ENCODE assay signal across 8 cellular contexts in the genomic region with DNA sequence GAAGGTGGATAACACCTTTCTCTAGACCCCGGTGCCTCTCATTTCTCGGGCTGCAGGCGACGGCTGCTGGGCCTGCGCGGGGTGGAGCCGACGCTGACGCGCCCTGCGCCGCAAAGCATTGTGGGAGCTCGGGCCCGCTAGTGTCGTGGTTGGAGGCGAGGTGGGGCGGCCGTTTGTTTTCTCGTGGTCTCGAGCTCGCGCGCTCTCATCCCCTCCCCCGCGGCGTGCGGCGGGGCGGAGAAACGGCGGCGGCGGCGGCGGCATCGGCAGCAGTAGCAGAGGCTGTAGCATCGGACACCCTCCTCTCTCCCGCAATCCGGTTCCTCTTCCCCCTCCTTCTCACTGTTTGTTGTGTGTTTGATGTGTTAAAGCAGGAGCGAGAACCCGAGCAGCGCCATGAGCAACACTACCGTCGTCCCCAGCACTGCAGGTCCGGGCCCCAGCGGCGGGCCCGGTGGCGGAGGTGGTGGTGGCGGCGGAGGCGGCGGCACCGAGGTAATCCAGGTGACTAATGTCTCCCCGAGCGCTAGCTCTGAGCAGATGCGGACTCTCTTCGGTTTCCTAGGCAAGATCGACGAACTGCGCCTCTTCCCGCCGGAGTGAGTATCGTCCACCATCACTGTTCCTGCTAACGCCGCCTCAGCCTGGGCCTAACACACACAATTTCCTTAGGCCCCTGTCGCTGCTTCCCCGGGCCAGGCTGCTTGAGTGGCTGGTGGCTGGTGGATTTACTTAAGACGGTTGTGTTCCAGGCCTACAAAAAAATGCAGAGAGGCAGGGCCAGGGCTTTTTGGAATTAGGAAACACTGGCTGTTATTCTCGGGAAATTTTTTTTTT. TPM values are rescaled to one million over a fixed set of nuclear protein-coding genes. Genes with fewer than 3 reads are reported as not detected.
DNase-seq lines count a peak whose midpoint lies in the region; ATAC-seq and TF ChIP-seq lines count a peak whose summit lies in the region.

A gene with protein sequence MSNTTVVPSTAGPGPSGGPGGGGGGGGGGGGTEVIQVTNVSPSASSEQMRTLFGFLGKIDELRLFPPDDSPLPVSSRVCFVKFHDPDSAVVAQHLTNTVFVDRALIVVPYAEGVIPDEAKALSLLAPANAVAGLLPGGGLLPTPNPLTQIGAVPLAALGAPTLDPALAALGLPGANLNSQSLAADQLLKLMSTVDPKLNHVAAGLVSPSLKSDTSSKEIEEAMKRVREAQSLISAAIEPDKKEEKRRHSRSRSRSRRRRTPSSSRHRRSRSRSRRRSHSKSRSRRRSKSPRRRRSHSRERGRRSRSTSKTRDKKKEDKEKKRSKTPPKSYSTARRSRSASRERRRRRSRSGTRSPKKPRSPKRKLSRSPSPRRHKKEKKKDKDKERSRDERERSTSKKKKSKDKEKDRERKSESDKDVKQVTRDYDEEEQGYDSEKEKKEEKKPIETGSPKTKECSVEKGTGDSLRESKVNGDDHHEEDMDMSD (plus strand): TSS at position 140 of the 837 bp plus-strand sequence. CDS start 257 bp downstream, at position 397.

- peak within 1 kb of the TSS; percentile 92 for H3K27ac ChIP-seq in caudate nucleus (ENCODE audit: low read depth, low read length)

- no peak for TF ChIP-seq CTCF in activated B cell treated with CpG ODN at 0.5 μM for 24 hours (IDR thresholded peaks at IDR 0.05)

- peaks cover 44% of the 10 kb centered on the region for H3K4me1 Mint-ChIP-seq in activated B cell treated with CpG ODN at 0.5 μM for 24 hours

- CTCF ChIA-PET in activated B cell treated with CpG ODN at 0.5 μM for 24 hours (lab: Charles Lee), result interaction anchor here (0.7 kb wide), 1 partner anchor 860 kb away, joined by 3 read pairs; no protein-coding TSS in a partner anchor

- POLR2A ChIA-PET in activated B cell treated with CpG ODN at 0.5 μM for 24 hours (lab: Charles Lee), result interaction anchor here (0.6 to 3.5 kb wide), 12 partner anchors 9 to 859 kb away, joined by 3 to 53 read pairs (median 4); a partner anchor contains a TSS

- no peaks in the 10 kb centered on the region for H3K9me3 Mint-ChIP-seq in activated B cell treated with CpG ODN at 0.5 μM for 24 hours

- H3K36me3 Mint-ChIP-seq in activated B cell treated with CpG ODN at 0.5 μM for 24 hours (ENCODE audit: low read depth), result peaks cover 39% of the 10 kb centered on the region

- intact Hi-C loops in activated B cell treated with CpG ODN at 0.5 μM for 24 hours (cut with micrococcal nuclease), result loop anchor here (1.0 kb wide), 4 partner anchors 16 to 860 kb away; a partner anchor contains a TSS

- H3K27me3 Mint-ChIP-seq in activated B cell treated with CpG ODN at 0.5 μM for 24 hours, result no peaks in the 10 kb centered on the region

- ATAC-seq in GM18907 (IDR thresholded peaks at IDR 0.05; ENCODE audit: unreplicated experiment), result peak; percentile 95
- peak; percentile 93 for ATAC-seq in HG03159 (IDR thresholded peaks at IDR 0.05; ENCODE audit: unreplicated experiment)
- ATAC-seq in activated B cell treated with CpG ODN at 0.5 μM for 24 hours (ENCODE audit: low read depth), result peak; percentile 95

- peak within 1 kb of the TSS; percentile 93 for H3K27ac Mint-ChIP-seq in activated B cell treated with CpG ODN at 0.5 μM for 24 hours

- DNase-seq in AG08395 (ENCODE audit: low spot score) (peak; percentile 95), NCI-H2227 treated with DMSO at 0.1 percent for 48 hours (lab: John Stamatoyannopoulos, UW) (peak; percentile 90), activated B cell treated with CpG ODN at 0.5 μM for 24 hours (peak; percentile 97), caudate nucleus (lab: John Stamatoyannopoulos, UW) (peak in 60 of 61 donors; percentile 59 to 96 (median 92)), inferior parietal cortex (ENCODE audit: extremely low spot score) (peak; percentile 95)
- peak; percentile 95 for DNase-seq in stimulated activated CD4-positive, alpha-beta T cell treated with anti-CD3 and anti-CD28 coated beads, Interleukin-12 subunit alpha, Interleukin-12 subunit beta, amount 100 ng/mL, for 24 hours (ENCODE audit: low read depth in 2 of 2)

- peak within 1 kb of the TSS; percentile 91 for H3K4me3 Mint-ChIP-seq in activated B cell treated with CpG ODN at 0.5 μM for 24 hours

RNA-seq across cellular contexts. Expression of the gene that starts here (rescaled TPM):
- total RNA-seq in activated B cell treated with CpG ODN at 0.5 μM for 24 hours, result 182 and 231 TPM in 2 replicates

Comparison
In these comparisons a context has a peak if more than half of its experiments do, and no peak if none do; other contexts are left out.
1. Peak in every context shown above with its lines: DNase-seq, ATAC-seq and H3K27ac ChIP-seq.